Comparison of ENCODE assay signal across 16 cellular contexts in genomic region chr1:197041486-197042353, GRCh38. TPM values are rescaled to one million over a fixed set of nuclear protein-coding genes. Genes with fewer than 3 reads are reported as not detected.
DNase-seq lines count a peak whose midpoint lies in the region; ATAC-seq, FAIRE-seq and TF ChIP-seq lines count a peak whose summit lies in the region.
"Had no signal": no experiment of that assay in that cellular context is flagged by ENCODE, and none has a peak within 500 bp of the region (broad histone marks: within the 10 kb centered on the region; RNA-seq: fewer than 3 reads in every experiment).

No MANE protein-coding gene starts in this region.

- no peak for TF ChIP-seq RAD21 in A549 (conservative IDR thresholded peaks at IDR 0.05 in 1 of 2, IDR thresholded peaks at IDR 0.05 in 1 of 2)

- intact Hi-C loops in right lobe of liver (cut with DNase I) = no loop called here

- no peak overlapping the region; a peak in 1 of 6 replicates for H3K27ac ChIP-seq in A549
- peak overlapping the region; percentile 64 for H3K27ac ChIP-seq in KOPT-K1 (ENCODE audit: low read depth, low read length, poor library complexity, severe bottlenecking)
- H3K27ac ChIP-seq in right lobe of liver = no peak overlapping the region
- H3K27ac ChIP-seq in gastroesophageal sphincter = no peak overlapping the region
- H3K27ac ChIP-seq: colonic mucosa, parathyroid adenoma, upper lobe of right lung had no signal

- CTCF ChIA-PET in A549 (lab: Yijun Ruan, JAX) = no interaction called here

- 73% methylated on average over 7 of the region's 7 CpGs for WGBS in A549 (ENCODE audit: missing lambda C conversion rate)
- WGBS in right lobe of liver (ENCODE audit: insufficient coverage, low coverage, low lambda C conversion rate, missing lambda C conversion rate) = 73% methylated on average over 7 of the region's 7 CpGs
- WGBS in gastroesophageal sphincter (ENCODE audit: low coverage in 1 of 2), 2 donors = 65 to 75% methylated on average over 7 of the region's 7 CpGs

- TF ChIP-seq EP300 in A549 (IDR thresholded peaks at IDR 0.05) = no peak
- TF ChIP-seq EP300 in gastroesophageal sphincter (IDR thresholded peaks at IDR 0.05) = no peak

- FAIRE-seq in A549 (lab: Jason Lieb, UNC) = no peak

- TF ChIP-seq POLR2A in A549 (IDR thresholded peaks at IDR 0.05; ENCODE audit: low read length) = no peak
- TF ChIP-seq POLR2A in right lobe of liver (IDR thresholded peaks at IDR 0.05) = no peak
- TF ChIP-seq POLR2A in gastroesophageal sphincter (IDR thresholded peaks at IDR 0.05) = no peak

- H3K27me3 ChIP-seq in right lobe of liver = no peaks in the 10 kb centered on the region
- H3K27me3 ChIP-seq in gastroesophageal sphincter = no peaks in the 10 kb centered on the region
- H3K27me3 ChIP-seq: colonic mucosa, upper lobe of right lung had no signal

- H3K4me3 ChIP-seq in A549 (no peak overlapping the region), right lobe of liver (no peak overlapping the region), gastroesophageal sphincter (no peak overlapping the region)
- H3K4me3 ChIP-seq: colonic mucosa, upper lobe of right lung had no signal

- H3K36me3 ChIP-seq in KOPT-K1 (ENCODE audit: insufficient read depth, low read length) (no peaks in the 10 kb centered on the region), right lobe of liver (peaks cover 0 to 13% (median 5%) of the 10 kb centered on the region in 4 donors), gastroesophageal sphincter (no peaks in the 10 kb centered on the region)
- H3K36me3 ChIP-seq: colonic mucosa, upper lobe of right lung had no signal

- peaks cover 18% of the 10 kb centered on the region; the same call in 2 of the 3 replicates for H3K4me1 ChIP-seq in A549
- H3K4me1 ChIP-seq in right lobe of liver = no peaks in the 10 kb centered on the region
- no peaks in the 10 kb centered on the region for H3K4me1 ChIP-seq in gastroesophageal sphincter
- H3K4me1 ChIP-seq: colonic mucosa, parathyroid adenoma, upper lobe of right lung had no signal

- H3K9me3 ChIP-seq in A549 (no peaks in the 10 kb centered on the region), KOPT-K1 (ENCODE audit: insufficient read depth, low read length, poor library complexity, severe bottlenecking) (no peaks in the 10 kb centered on the region), right lobe of liver (no peaks in the 10 kb centered on the region), gastroesophageal sphincter (no peaks in the 10 kb centered on the region)
- H3K9me3 ChIP-seq: colonic mucosa, upper lobe of right lung had no signal

- DNase-seq in A549 (ENCODE audit: low read depth in 1 of 2, low spot score in 1 of 2) (no peak), right lobe of liver (no peak), middle frontal gyrus (ENCODE audit: extremely low spot score, low spot score) (no peak), DMS79 (lab: John Stamatoyannopoulos, UW) (no peak)
- DNase-seq: 8988T; activated CD8-positive, alpha-beta memory T cell treated with anti-CD3 and anti-CD28 coated beads, Interleukin-2, amount 50 U/mL, for 48 hours; Calu3; colonic mucosa; Right ventricle myocardium superior; upper lobe of right lung had no signal

- no peak for TF ChIP-seq CTCF in A549 (IDR thresholded peaks at IDR 0.05)
- TF ChIP-seq CTCF in right lobe of liver (IDR thresholded peaks at IDR 0.05) = no peak
- no peak for TF ChIP-seq CTCF in gastroesophageal sphincter (IDR thresholded peaks at IDR 0.05)

- ATAC-seq in A549 (no peak), GM19463 (IDR thresholded peaks at IDR 0.05; ENCODE audit: unreplicated experiment) (peak; percentile 74), HG02840 (IDR thresholded peaks at IDR 0.05; ENCODE audit: low FRiP score, unreplicated experiment) (peak; percentile 73), right lobe of liver (no peak), gastroesophageal sphincter (no peak)
- ATAC-seq: upper lobe of right lung had no signal

- peak overlapping the region; percentile 43; the same call in 1 of the 3 replicates for H3K4me2 ChIP-seq in A549

- POLR2A ChIA-PET in A549 (lab: Yijun Ruan, JAX) = no interaction called here

TF ChIP-seq in A549, 52 proteins besides CTCF, POLR2A, EP300 and RAD21:
- TF ChIP-seq PHF8 (IDR thresholded peaks at IDR 0.05; ENCODE audit: borderline replicate concordance, low read depth) (no peak), JUNB (IDR thresholded peaks at IDR 0.05) (no peak), HOXB13 (CRISPR knock-in tag; IDR thresholded peaks at IDR 0.05; ENCODE audit: low read depth) (no peak), RCOR1 (IDR thresholded peaks at IDR 0.05; ENCODE audit: low read depth, low read length) (no peak), RFX5 (IDR thresholded peaks at IDR 0.05) (no peak), ESRRA (IDR thresholded peaks at IDR 0.05; ENCODE audit: borderline replicate concordance, low read length) (no peak), MAX (IDR thresholded peaks at IDR 0.05) (no peak), KDM5A (IDR thresholded peaks at IDR 0.05) (no peak), HOXB5 (CRISPR knock-in tag; IDR thresholded peaks at IDR 0.05) (no peak), MYC (IDR thresholded peaks at IDR 0.05; ENCODE audit: borderline replicate concordance, low read length) (no peak), HDAC2 (IDR thresholded peaks at IDR 0.05) (no peak), MAZ (IDR thresholded peaks at IDR 0.05; ENCODE audit: borderline replicate concordance, low read depth, low read length) (no peak), ATOH8 (CRISPR knock-in tag; IDR thresholded peaks at IDR 0.05; ENCODE audit: low read depth) (no peak), ZFP36 (IDR thresholded peaks at IDR 0.05; ENCODE audit: borderline replicate concordance, partially characterized antibody) (no peak)
- TF ChIP-seq, protein P1, sequence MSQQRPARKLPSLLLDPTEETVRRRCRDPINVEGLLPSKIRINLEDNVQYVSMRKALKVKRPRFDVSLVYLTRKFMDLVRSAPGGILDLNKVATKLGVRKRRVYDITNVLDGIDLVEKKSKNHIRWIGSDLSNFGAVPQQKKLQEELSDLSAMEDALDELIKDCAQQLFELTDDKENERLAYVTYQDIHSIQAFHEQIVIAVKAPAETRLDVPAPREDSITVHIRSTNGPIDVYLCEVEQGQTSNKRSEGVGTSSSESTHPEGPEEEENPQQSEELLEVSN (IDR thresholded peaks at IDR 0.05; ENCODE audit: borderline replicate concordance, low read depth) = no peak
- TF ChIP-seq, protein P2, sequence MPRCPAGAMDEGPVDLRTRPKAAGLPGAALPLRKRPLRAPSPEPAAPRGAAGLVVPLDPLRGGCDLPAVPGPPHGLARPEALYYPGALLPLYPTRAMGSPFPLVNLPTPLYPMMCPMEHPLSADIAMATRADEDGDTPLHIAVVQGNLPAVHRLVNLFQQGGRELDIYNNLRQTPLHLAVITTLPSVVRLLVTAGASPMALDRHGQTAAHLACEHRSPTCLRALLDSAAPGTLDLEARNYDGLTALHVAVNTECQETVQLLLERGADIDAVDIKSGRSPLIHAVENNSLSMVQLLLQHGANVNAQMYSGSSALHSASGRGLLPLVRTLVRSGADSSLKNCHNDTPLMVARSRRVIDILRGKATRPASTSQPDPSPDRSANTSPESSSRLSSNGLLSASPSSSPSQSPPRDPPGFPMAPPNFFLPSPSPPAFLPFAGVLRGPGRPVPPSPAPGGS (IDR thresholded peaks at IDR 0.05) = no peak

RNA-seq across cellular contexts. Expression of gene F13B, which starts 25.3 kb away (rescaled TPM):
- polyA plus RNA-seq in A549 (2011; rRNA removed) (0.52 and 0.75 TPM in 2 replicates), A549 (2017; fragmentation: RNase III; extraction: RNeasy Plus Mini Kit Qiagen cat#74134 plus additional on column Dnase treatment) (0.19 to 0.33 TPM (median 0.21 TPM) in 3 replicates)
- polyA plus RNA-seq in A549 (2012; cell fraction: cytosol; rRNA removed) = 0.04 TPM in 2 replicates
- polyA plus RNA-seq in A549 (2012; cell fraction: nucleus; rRNA removed) = 0.02 TPM in 1 of 2 replicates, not detected in the other
- polyA minus RNA-seq in A549 (2011; rRNA and poly(A)+ RNA removed) = 0.17 and 0.19 TPM in 2 replicates
- total RNA-seq in right lobe of liver (100 to 1,000 TPM in 2 of 6 experiments, 10 to 100 TPM in 4; 20.2 to 143 (median 45.3) TPM), gastroesophageal sphincter (not detected)
- total RNA-seq: Calu3, colonic mucosa, mesenteric fat pad, Right ventricle myocardium superior, upper lobe of right lung had no signal

Comparison
In these comparisons a context has a peak if more than half of its experiments do, and no peak if none do; other contexts are left out.
1. ATAC-seq: peak in GM19463 (single experiment) and HG02840 (single experiment); none in A549 (0 of 2), right lobe of liver (0 of 4) and gastroesophageal sphincter (single experiment).
2. RNA of gene F13B, which starts 25.3 kb away (total RNA-seq): 20.2 to 143 TPM in right lobe of liver; not detected in gastroesophageal sphincter; every median in the first group is over 10 times any median in the second.